ENCODE assay signal across 17 cellular contexts in the genomic region with DNA sequence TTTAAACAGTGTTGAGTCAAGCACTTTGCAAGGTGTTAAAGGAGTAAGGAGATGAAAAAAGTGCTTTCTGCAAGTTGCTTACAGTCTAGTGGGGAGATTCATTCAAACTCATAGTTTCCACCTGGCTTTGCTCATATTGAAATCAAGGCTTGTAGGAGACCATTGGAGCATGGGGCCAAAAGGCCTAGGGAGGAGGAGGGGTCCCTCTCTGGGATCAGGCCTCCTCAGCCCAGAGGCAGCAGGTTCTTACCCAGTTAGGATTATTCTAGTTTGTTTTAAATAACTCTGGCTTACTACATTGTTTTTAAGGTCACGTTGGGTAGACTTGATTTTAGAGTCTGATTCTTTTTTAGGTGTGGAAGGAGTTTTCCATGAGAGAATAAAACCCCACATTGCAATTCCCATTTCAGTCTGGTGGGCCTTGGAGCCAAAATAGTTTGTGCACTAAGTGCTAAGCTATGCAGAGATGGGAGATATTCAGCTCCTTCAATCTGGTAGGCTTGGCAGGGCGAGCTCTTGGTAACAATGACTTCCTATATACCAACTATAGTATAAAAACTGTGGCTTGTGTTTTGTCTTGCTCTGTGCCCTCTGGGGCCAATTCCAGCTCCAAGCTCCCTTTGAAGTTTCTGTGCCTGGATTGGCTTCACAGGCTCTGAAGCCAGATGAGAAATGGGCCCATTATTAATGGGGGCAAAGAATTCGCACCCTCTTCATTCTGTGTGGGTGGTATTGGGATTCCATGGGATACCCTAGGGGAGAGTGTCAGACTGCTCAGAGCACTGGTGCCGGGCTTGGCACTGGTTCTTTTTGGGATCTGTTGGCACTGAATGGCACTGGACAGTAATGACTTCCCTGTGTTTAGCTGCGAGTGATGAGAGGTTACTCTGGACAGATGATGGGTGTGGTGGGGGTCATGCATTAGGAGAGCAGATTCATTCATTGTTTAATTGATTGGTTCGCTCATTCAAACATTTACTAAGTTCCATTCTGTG.
A peak's percentile ranks its signal among the peaks of the same experiment; 100 is the strongest.
DNase-seq lines count a peak whose midpoint lies in the region; ATAC-seq and TF ChIP-seq lines count a peak whose summit lies in the region.
"Had no signal": no experiment of that assay in that cellular context is flagged by ENCODE, and none has a peak within 500 bp of the region (broad histone marks: within the 10 kb centered on the region; RNA-seq: fewer than 3 reads in every experiment).

No MANE protein-coding gene starts in this region.

- DNase-seq in activated CD8-positive, alpha-beta memory T cell treated with anti-CD3 and anti-CD28 coated beads for 24 hours, result peak; percentile 5
- DNase-seq in activated CD8-positive, alpha-beta memory T cell treated with anti-CD3 and anti-CD28 coated beads, Interleukin-2, amount 50 U/mL, for 4 hours, result no peak
- DNase-seq in GM13976 (ENCODE audit: low spot score) (peak; percentile 2), left lobe of liver (ENCODE audit: low spot score) (peak; percentile 4), type B pancreatic cell (ENCODE audit: extremely low spot score, unreplicated experiment) (peak; percentile 25), left ventricle myocardium inferior (no peak), HAP-1 (ENCODE audit: low spot score in 2 of 2) (no peak)
- DNase-seq: DMS 273 treated with DMSO at 0.1 percent for 48 hours, DMS53, DND-41, EL, H9 had no signal

- H3K36me3 Mint-ChIP-seq in type B pancreatic cell, result no peaks in the 10 kb centered on the region
- H3K36me3 Mint-ChIP-seq: CD8-positive, alpha-beta T cell had no signal

- intact Hi-C loops in left ventricle myocardium inferior (cut with micrococcal nuclease), result no loop called here

- H3K36me3 ChIP-seq in left ventricle myocardium inferior (no peaks in the 10 kb centered on the region), HAP-1 (replicated peaks) (no peaks in the 10 kb centered on the region)
- H3K36me3 ChIP-seq: BLaER1 treated with 17β-estradiol and CSF1 and Interleukin-3, amounts not matched to agents 10 nM and 100 nM had no signal

- in situ Hi-C loops in GM13976 (cut with MboI; ENCODE audit: low sequenced_read_pairs, unreplicated experiment), result no loop called here
- in situ Hi-C loops in HAP-1 (cut with MboI; ENCODE audit: low sequenced_read_pairs), result no loop called here

- no peak for ATAC-seq in left lobe of liver
- ATAC-seq: A549; CD8-positive, alpha-beta T cell; GM23338 had no signal

- TF ChIP-seq CTCF in GM13976 (IDR thresholded peaks at IDR 0.05; ENCODE audit: borderline replicate concordance, control extremely low read depth, extremely low read depth, insufficient read depth, missing control alignments) (no peak), type B pancreatic cell (conservative IDR thresholded peaks at IDR 0.05) (no peak), left ventricle myocardium inferior (IDR thresholded peaks at IDR 0.05; ENCODE audit: borderline replicate concordance) (no peak)

- no peak overlapping the region for H3K27ac ChIP-seq in left ventricle myocardium inferior (replicated peaks)
- H3K27ac ChIP-seq: 22Rv1; A549; BLaER1 treated with 17β-estradiol and CSF1 and Interleukin-3, amounts not matched to agents 10 nM and 100 nM had no signal

- H3K9me3 ChIP-seq in left ventricle myocardium inferior (replicated peaks) (no peaks in the 10 kb centered on the region), HAP-1 (no peaks in the 10 kb centered on the region)
- H3K9me3 ChIP-seq: A549; BLaER1 treated with 17β-estradiol and CSF1 and Interleukin-3, amounts not matched to agents 10 nM and 100 nM had no signal

- no peak overlapping the region for H3K27ac Mint-ChIP-seq in type B pancreatic cell
- H3K27ac Mint-ChIP-seq: CD8-positive, alpha-beta T cell; GM23338; H9 had no signal

- no peak overlapping the region for H3K4me3 Mint-ChIP-seq in type B pancreatic cell
- H3K4me3 Mint-ChIP-seq: CD8-positive, alpha-beta T cell; GM23338; H9 had no signal

- H3K27me3 Mint-ChIP-seq in type B pancreatic cell, result peaks cover 5% of the 10 kb centered on the region

- H3K4me1 ChIP-seq in left ventricle myocardium inferior, result no peaks in the 10 kb centered on the region
- H3K4me1 ChIP-seq in HAP-1, result no peaks in the 10 kb centered on the region
- H3K4me1 ChIP-seq: A549 had no signal

- H3K4me3 ChIP-seq in left ventricle myocardium inferior, result no peak overlapping the region
- no peak overlapping the region for H3K4me3 ChIP-seq in HAP-1
- H3K4me3 ChIP-seq: A549; BLaER1 treated with 17β-estradiol and CSF1 and Interleukin-3, amounts not matched to agents 10 nM and 100 nM; GM23338 had no signal

- peaks cover 3% of the 10 kb centered on the region for H3K9me3 Mint-ChIP-seq in type B pancreatic cell
- H3K9me3 Mint-ChIP-seq: CD8-positive, alpha-beta T cell; GM23338; H9 had no signal

- peaks cover 15% of the 10 kb centered on the region for H3K4me1 Mint-ChIP-seq in type B pancreatic cell (ENCODE audit: unreplicated experiment)

- H3K27me3 ChIP-seq in left ventricle myocardium inferior (ENCODE audit: low read depth) (peaks cover 9% of the 10 kb centered on the region), HAP-1 (ENCODE audit: low read depth) (no peaks in the 10 kb centered on the region)
- H3K27me3 ChIP-seq: BLaER1 treated with 17β-estradiol and CSF1 and Interleukin-3, amounts not matched to agents 10 nM and 100 nM had no signal

Comparison
In these comparisons a context has a peak if more than half of its experiments do, and no peak if none do; other contexts are left out.
1. DNase-seq: peak in activated CD8-positive, alpha-beta memory T cell treated with anti-CD3 and anti-CD28 coated beads for 24 hours (single experiment), GM13976 (single experiment), left lobe of liver (single experiment) and type B pancreatic cell (single experiment); none in activated CD8-positive, alpha-beta memory T cell treated with anti-CD3 and anti-CD28 coated beads, Interleukin-2, amount 50 U/mL, for 4 hours (single experiment), left ventricle myocardium inferior (single experiment) and HAP-1 (0 of 2).